ENCODE assay signal across 10 cellular contexts in genomic region chr6:45715508-45715803, GRCh38.
"Had no signal": no experiment of that assay in that cellular context is flagged by ENCODE, and none has a peak within 500 bp of the region (broad histone marks: within the 10 kb centered on the region; RNA-seq: fewer than 3 reads in every experiment).

No MANE protein-coding gene starts in this region.

- H3K9me3 Mint-ChIP-seq: naive thymus-derived CD4-positive, alpha-beta T cell had no signal

- H3K36me3 Mint-ChIP-seq: activated CD8-positive, alpha-beta memory T cell treated with anti-CD3 and anti-CD28 coated beads, Interleukin-2, amount 10 ng/mL, durations not matched to agents 7 days and 5 days; naive thymus-derived CD4-positive, alpha-beta T cell had no signal

- H3K27me3 Mint-ChIP-seq: activated CD8-positive, alpha-beta memory T cell treated with anti-CD3 and anti-CD28 coated beads, Interleukin-2, amount 10 ng/mL, durations not matched to agents 7 days and 5 days; naive thymus-derived CD4-positive, alpha-beta T cell had no signal

- H3K4me3 Mint-ChIP-seq: activated CD8-positive, alpha-beta memory T cell treated with anti-CD3 and anti-CD28 coated beads, Interleukin-2, amount 10 ng/mL, durations not matched to agents 7 days and 5 days had no signal

- DNase-seq: activated CD4-positive, alpha-beta T cell treated with anti-CD3 and anti-CD28 coated beads for 4 hours; aorta; esophagus squamous epithelium; glutamatergic neuron; left ventricle myocardium inferior; naive thymus-derived CD4-positive, alpha-beta T cell; stimulated activated CD4-positive, alpha-beta T cell treated with anti-CD3 and anti-CD28 coated beads, Interleukin-4, amount 100 ng/mL, for 4 hours; uterus; WERI-Rb-1 had no signal
